In the genomic region with DNA sequence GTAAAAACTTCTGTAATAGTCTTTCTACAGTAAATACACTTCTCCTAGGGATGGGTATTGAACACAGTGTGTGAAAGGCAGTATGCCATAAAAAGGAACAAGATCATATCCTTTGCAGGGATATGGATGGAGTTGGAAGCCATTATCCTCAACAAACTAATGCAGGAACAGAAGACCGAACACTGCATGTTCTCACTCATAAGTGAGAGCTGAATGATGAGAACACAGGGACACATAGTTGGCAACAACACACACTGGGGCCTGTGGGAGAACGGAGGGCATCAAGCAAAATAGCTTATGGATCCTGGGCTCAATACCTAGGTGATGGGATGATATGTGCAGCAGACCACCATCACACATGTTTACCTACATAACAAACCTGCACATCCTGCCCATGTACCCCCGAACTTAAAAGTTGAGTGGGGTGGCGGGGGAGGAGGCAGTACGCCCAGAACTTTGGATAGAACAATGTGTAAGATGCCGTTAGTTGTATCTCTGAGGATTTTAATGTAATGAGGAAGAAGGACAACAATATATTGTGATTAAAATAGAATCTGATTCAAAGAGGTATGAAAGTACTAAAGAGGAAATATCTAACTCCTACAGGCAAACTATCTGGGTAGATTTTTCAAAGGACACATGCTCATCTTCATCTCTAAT, we compare ENCODE assay signal across 1 cellular context.
TF ChIP-seq lines count a peak whose summit lies in the region.

No MANE protein-coding gene starts in this region.

TF ChIP-seq in GM23338, 12 proteins besides CTCF, POLR2A, EP300 and RAD21 (continued from another document):
- TF ChIP-seq, protein P1, sequence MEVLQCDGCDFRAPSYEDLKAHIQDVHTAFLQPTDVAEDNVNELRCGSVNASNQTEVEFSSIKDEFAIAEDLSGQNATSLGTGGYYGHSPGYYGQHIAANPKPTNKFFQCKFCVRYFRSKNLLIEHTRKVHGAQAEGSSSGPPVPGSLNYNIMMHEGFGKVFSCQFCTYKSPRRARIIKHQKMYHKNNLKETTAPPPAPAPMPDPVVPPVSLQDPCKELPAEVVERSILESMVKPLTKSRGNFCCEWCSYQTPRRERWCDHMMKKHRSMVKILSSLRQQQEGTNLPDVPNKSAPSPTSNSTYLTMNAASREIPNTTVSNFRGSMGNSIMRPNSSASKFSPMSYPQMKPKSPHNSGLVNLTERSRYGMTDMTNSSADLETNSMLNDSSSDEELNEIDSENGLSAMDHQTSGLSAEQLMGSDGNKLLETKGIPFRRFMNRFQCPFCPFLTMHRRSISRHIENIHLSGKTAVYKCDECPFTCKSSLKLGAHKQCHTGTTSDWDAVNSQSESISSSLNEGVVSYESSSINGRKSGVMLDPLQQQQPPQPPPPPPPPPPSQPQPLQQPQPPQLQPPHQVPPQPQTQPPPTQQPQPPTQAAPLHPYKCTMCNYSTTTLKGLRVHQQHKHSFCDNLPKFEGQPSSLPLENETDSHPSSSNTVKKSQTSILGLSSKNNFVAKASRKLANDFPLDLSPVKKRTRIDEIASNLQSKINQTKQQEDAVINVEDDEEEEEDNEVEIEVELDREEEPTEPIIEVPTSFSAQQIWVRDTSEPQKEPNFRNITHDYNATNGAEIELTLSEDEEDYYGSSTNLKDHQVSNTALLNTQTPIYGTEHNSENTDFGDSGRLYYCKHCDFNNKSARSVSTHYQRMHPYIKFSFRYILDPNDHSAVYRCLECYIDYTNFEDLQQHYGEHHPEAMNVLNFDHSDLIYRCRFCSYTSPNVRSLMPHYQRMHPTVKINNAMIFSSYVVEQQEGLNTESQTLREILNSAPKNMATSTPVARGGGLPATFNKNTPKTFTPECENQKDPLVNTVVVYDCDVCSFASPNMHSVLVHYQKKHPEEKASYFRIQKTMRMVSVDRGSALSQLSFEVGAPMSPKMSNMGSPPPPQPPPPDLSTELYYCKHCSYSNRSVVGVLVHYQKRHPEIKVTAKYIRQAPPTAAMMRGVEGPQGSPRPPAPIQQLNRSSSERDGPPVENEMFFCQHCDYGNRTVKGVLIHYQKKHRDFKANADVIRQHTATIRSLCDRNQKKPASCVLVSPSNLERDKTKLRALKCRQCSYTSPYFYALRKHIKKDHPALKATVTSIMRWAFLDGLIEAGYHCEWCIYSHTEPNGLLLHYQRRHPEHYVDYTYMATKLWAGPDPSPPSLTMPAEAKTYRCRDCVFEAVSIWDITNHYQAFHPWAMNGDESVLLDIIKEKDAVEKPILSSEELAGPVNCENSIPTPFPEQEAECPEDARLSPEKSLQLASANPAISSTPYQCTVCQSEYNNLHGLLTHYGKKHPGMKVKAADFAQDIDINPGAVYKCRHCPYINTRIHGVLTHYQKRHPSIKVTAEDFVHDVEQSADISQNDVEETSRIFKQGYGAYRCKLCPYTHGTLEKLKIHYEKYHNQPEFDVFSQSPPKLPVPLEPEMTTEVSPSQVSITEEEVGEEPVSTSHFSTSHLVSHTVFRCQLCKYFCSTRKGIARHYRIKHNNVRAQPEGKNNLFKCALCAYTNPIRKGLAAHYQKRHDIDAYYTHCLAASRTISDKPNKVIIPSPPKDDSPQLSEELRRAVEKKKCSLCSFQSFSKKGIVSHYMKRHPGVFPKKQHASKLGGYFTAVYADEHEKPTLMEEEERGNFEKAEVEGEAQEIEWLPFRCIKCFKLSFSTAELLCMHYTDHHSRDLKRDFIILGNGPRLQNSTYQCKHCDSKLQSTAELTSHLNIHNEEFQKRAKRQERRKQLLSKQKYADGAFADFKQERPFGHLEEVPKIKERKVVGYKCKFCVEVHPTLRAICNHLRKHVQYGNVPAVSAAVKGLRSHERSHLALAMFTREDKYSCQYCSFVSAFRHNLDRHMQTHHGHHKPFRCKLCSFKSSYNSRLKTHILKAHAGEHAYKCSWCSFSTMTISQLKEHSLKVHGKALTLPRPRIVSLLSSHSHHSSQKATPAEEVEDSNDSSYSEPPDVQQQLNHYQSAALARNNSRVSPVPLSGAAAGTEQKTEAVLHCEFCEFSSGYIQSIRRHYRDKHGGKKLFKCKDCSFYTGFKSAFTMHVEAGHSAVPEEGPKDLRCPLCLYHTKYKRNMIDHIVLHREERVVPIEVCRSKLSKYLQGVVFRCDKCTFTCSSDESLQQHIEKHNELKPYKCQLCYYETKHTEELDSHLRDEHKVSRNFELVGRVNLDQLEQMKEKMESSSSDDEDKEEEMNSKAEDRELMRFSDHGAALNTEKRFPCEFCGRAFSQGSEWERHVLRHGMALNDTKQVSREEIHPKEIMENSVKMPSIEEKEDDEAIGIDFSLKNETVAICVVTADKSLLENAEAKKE (CRISPR knock-in tag; IDR thresholded peaks at IDR 0.05), result no peak
- no peak for TF ChIP-seq REST (IDR thresholded peaks at IDR 0.05; ENCODE audit: unreplicated experiment)
- TF ChIP-seq JUNB (IDR thresholded peaks at IDR 0.05; ENCODE audit: unreplicated experiment), result no peak
